Comparison of ENCODE assay signal across 1 cellular context in genomic region chr16:22635801-22636200, GRCh38.
TF ChIP-seq lines count a peak whose summit lies in the region.

No MANE protein-coding gene starts in this region.

TF ChIP-seq in GM23338, 12 proteins besides CTCF, POLR2A, EP300 and RAD21 (continued from another document):
- TF ChIP-seq ZNF462 (CRISPR knock-in tag; IDR thresholded peaks at IDR 0.05) (no peak), EZH2 (IDR thresholded peaks at IDR 0.05; ENCODE audit: low read depth, unreplicated experiment) (no peak), NANOG (IDR thresholded peaks at IDR 0.05; ENCODE audit: borderline replicate concordance) (no peak), CREB1 (CRISPR knock-in tag; IDR thresholded peaks at IDR 0.05; ENCODE audit: low read depth) (no peak)
